In genomic region chr2:37820471-37820991, GRCh38 we compare ENCODE assay signal across 20 cellular contexts.
"Had no signal": no experiment of that assay in that cellular context is flagged by ENCODE, and none has a peak within 500 bp of the region (broad histone marks: within the 10 kb centered on the region; RNA-seq: fewer than 3 reads in every experiment).

No MANE protein-coding gene starts in this region.

- H3K36me3 ChIP-seq: ascending aorta, gastrocnemius medialis, sigmoid colon had no signal

- H3K36me3 Mint-ChIP-seq: activated naive CD4-positive, alpha-beta T cell treated with anti-CD3 and anti-CD28 coated beads, Interleukin-2, amount 50 U/mL, for 24 hours; natural killer cell had no signal

- DNase-seq: activated CD4-positive, alpha-beta T cell treated with anti-CD3 and anti-CD28 coated beads, Interleukin-2, amount 50 U/mL, for 1 hour; activated CD8-positive, alpha-beta memory T cell treated with anti-CD3 and anti-CD28 coated beads for 24 hours; activated CD8-positive, alpha-beta memory T cell treated with anti-CD3 and anti-CD28 coated beads, Interleukin-2, amount 50 U/mL, for 48 hours; activated gamma-delta T cell; activated T-cell treated with anti-CD3 and anti-CD28 coated beads, Interleukin-2, amount 50 U/mL, for 72 hours; erythroblast; gastrocnemius medialis; head of caudate nucleus; kidney; natural killer cell; nucleus accumbens; sigmoid colon; stimulated activated naive CD4-positive, alpha-beta T cell; T1000 had no signal

- H3K4me3 ChIP-seq: ascending aorta, coronary artery, gastrocnemius medialis, lung, sigmoid colon had no signal

- H3K4me3 Mint-ChIP-seq: activated naive CD4-positive, alpha-beta T cell treated with anti-CD3 and anti-CD28 coated beads, Interleukin-2, amount 50 U/mL, for 24 hours; activated T-cell treated with anti-CD3 and anti-CD28 coated beads, Interleukin-2, amount 50 U/mL, for 72 hours; central memory CD8-positive, alpha-beta T cell; natural killer cell had no signal

- H3K9me3 Mint-ChIP-seq: central memory CD8-positive, alpha-beta T cell had no signal

- ATAC-seq: activated T-cell treated with anti-CD3 and anti-CD28 coated beads, Interleukin-2, amount 50 U/mL, for 72 hours; gastrocnemius medialis; left lobe of liver had no signal

- H3K27ac ChIP-seq: ascending aorta, coronary artery, gastrocnemius medialis, sigmoid colon had no signal

- H3K27me3 Mint-ChIP-seq: activated naive CD4-positive, alpha-beta T cell treated with anti-CD3 and anti-CD28 coated beads, Interleukin-2, amount 50 U/mL, for 24 hours; central memory CD8-positive, alpha-beta T cell had no signal

- H3K27ac Mint-ChIP-seq: activated naive CD4-positive, alpha-beta T cell treated with anti-CD3 and anti-CD28 coated beads, Interleukin-2, amount 50 U/mL, for 24 hours; activated T-cell treated with anti-CD3 and anti-CD28 coated beads, Interleukin-2, amount 50 U/mL, for 72 hours; natural killer cell had no signal

- H3K27me3 ChIP-seq: ascending aorta, gastrocnemius medialis, sigmoid colon had no signal

- H3K4me1 ChIP-seq: gastrocnemius medialis had no signal

- H3K9me3 ChIP-seq: ascending aorta, gastrocnemius medialis, sigmoid colon had no signal
